In genomic region chr10:61973923-61974322, GRCh38 we compare ENCODE assay signal across 13 cellular contexts.
DNase-seq lines count a peak whose midpoint lies in the region; ATAC-seq and TF ChIP-seq lines count a peak whose summit lies in the region.
"Had no signal": no experiment of that assay in that cellular context is flagged by ENCODE, and none has a peak within 500 bp of the region (broad histone marks: within the 10 kb centered on the region; RNA-seq: fewer than 3 reads in every experiment).

No MANE protein-coding gene starts in this region.

- H2AFZ ChIP-seq in ACC112 (ENCODE audit: low read length, unreplicated experiment) (no peak overlapping the region), MM.1S (ENCODE audit: low read length) (no peak overlapping the region)

- H3K27ac ChIP-seq in ACC112 (ENCODE audit: low read depth, low read length) (peak overlapping the region; percentile 56), MM.1S (ENCODE audit: low read length) (peak overlapping the region; percentile 49; the same call in 1 of the 2 replicates)
- H3K27ac ChIP-seq: neutrophil had no signal

- peaks cover 19% of the 10 kb centered on the region for H3F3A ChIP-seq in MM.1S (ENCODE audit: insufficient read depth, low read length)

- no peaks in the 10 kb centered on the region for H3K27me3 Mint-ChIP-seq in nephron (ENCODE audit: low read depth)

- no peaks in the 10 kb centered on the region for H3K27me3 ChIP-seq in ACC112 (ENCODE audit: insufficient read depth, low read length)
- no peaks in the 10 kb centered on the region for H3K27me3 ChIP-seq in MM.1S (replicated peaks; ENCODE audit: insufficient read depth, low read length)
- H3K27me3 ChIP-seq: neutrophil had no signal

- peak overlapping the region; percentile 84 to 93 (median 89) for H3K27ac Mint-ChIP-seq in nephron
- H3K27ac Mint-ChIP-seq: WTC11 had no signal

- peaks cover 3% of the 10 kb centered on the region for H3K9me3 Mint-ChIP-seq in nephron
- H3K9me3 Mint-ChIP-seq: WTC11 had no signal

- peaks cover 5% of the 10 kb centered on the region for H3K79me2 ChIP-seq in ACC112 (ENCODE audit: control insufficient read depth, insufficient read depth, low read length, unreplicated experiment)
- H3K79me2 ChIP-seq in MM.1S (ENCODE audit: low read length): peaks cover 75% of the 10 kb centered on the region

- H3K4me3 ChIP-seq in ACC112 (ENCODE audit: low read depth, low read length) (no peak overlapping the region), MM.1S (ENCODE audit: low read length) (no peak overlapping the region)

- H3K9ac ChIP-seq in MM.1S (ENCODE audit: low read length): no peak overlapping the region

- TF ChIP-seq CTCF in MM.1S (IDR thresholded peaks at IDR 0.05; ENCODE audit: low read length): no peak
- TF ChIP-seq CTCF in nephron (IDR thresholded peaks at IDR 0.05; ENCODE audit: unreplicated experiment in 3 of 3): no peak

- DNase-seq in MM.1S (no peak), dermis microvascular lymphatic vessel endothelial cell (ENCODE audit: low read depth in 2 of 2) (peak; percentile 32 to 52), NCI-H1694 treated with DMSO at 0.1 percent for 48 hours (lab: John Stamatoyannopoulos, UW) (no peak), NCI-H510A treated with DMSO at 0.1 percent for 48 hours (lab: John Stamatoyannopoulos, UW) (no peak), DMS153 treated with DMSO at 0.1 percent for 48 hours (lab: John Stamatoyannopoulos, UW; ENCODE audit: unreplicated experiment) (no peak)
- DNase-seq: activated CD8-positive, alpha-beta memory T cell treated with anti-CD3 and anti-CD28 coated beads, Interleukin-2, amount 50 U/mL, for 48 hours; effector CD8-positive, alpha-beta T cell; NCI-H524 treated with DMSO at 0.1 percent for 48 hours had no signal

- ATAC-seq in HG02610 (IDR thresholded peaks at IDR 0.05; ENCODE audit: unreplicated experiment): no peak
- ATAC-seq: WTC11 had no signal

- H3K4me3 Mint-ChIP-seq in nephron: peak overlapping the region in 1 of 3 experiments; percentile 30
- H3K4me3 Mint-ChIP-seq: WTC11 had no signal

- H3K4me1 ChIP-seq in ACC112 (ENCODE audit: control insufficient read depth, insufficient read depth, low read length, unreplicated experiment): peaks cover 46% of the 10 kb centered on the region
- H3K4me1 ChIP-seq in MM.1S (ENCODE audit: low read length): peaks cover 40% of the 10 kb centered on the region

- no peaks in the 10 kb centered on the region for H3K36me3 ChIP-seq in ACC112 (ENCODE audit: insufficient read depth, low read length)
- H3K36me3 ChIP-seq in MM.1S (replicated peaks; ENCODE audit: insufficient read depth, low read length): peaks cover 1% of the 10 kb centered on the region; the same call in 1 of the 2 replicates
- H3K36me3 ChIP-seq: neutrophil had no signal

- H3K9me3 ChIP-seq in MM.1S (replicated peaks; ENCODE audit: insufficient read depth, low read length): no peaks in the 10 kb centered on the region
- H3K9me3 ChIP-seq: neutrophil had no signal

- no peaks in the 10 kb centered on the region for H4K20me1 ChIP-seq in MM.1S (ENCODE audit: insufficient read depth, low read length)

- H3K36me3 Mint-ChIP-seq in nephron (ENCODE audit: low read depth): peaks cover 19% of the 10 kb centered on the region
- H3K36me3 Mint-ChIP-seq: WTC11 had no signal

- H3K4me1 Mint-ChIP-seq in nephron: peaks cover 68% of the 10 kb centered on the region

- H3K4me2 ChIP-seq in MM.1S (ENCODE audit: low read depth, low read length): no peak overlapping the region

- no peaks in the 10 kb centered on the region for H3K9me2 ChIP-seq in MM.1S (replicated peaks; ENCODE audit: insufficient read depth, low read length)

Comparison
In these comparisons a context has a peak if more than half of its experiments do, and no peak if none do; other contexts are left out.
1. DNase-seq: peak in dermis microvascular lymphatic vessel endothelial cell (2 of 2); none in MM.1S (single experiment), NCI-H1694 treated with DMSO at 0.1 percent for 48 hours (single experiment), NCI-H510A treated with DMSO at 0.1 percent for 48 hours (single experiment) and DMS153 treated with DMSO at 0.1 percent for 48 hours (single experiment).